In genomic region chr9:121599186-121599871, GRCh38 we compare ENCODE assay signal across 8 cellular contexts. TPM values are rescaled to one million over a fixed set of nuclear protein-coding genes. Genes with fewer than 3 reads are reported as not detected.
DNase-seq lines count a peak whose midpoint lies in the region; ATAC-seq and TF ChIP-seq lines count a peak whose summit lies in the region.

No MANE protein-coding gene starts in this region.

- H3K27me3 Mint-ChIP-seq in endothelial cell (ENCODE audit: unreplicated experiment) (peaks cover 8% of the 10 kb centered on the region), mesothelial cell of epicardium (ENCODE audit: low read depth) (peaks cover 8% of the 10 kb centered on the region)

- TF ChIP-seq CTCF in AG10803 (conservative IDR thresholded peaks at IDR 0.05; ENCODE audit: low read length) (no peak), endothelial cell (IDR thresholded peaks at IDR 0.05; ENCODE audit: unreplicated experiment) (no peak), mesothelial cell of epicardium (IDR thresholded peaks at IDR 0.05; ENCODE audit: unreplicated experiment) (no peak)

- H3K4me3 Mint-ChIP-seq in endothelial cell (ENCODE audit: unreplicated experiment) (peak overlapping the region; percentile 77), mesothelial cell of epicardium (peak overlapping the region; percentile 78)

- H3K4me1 Mint-ChIP-seq in endothelial cell (ENCODE audit: unreplicated experiment): peaks cover 9% of the 10 kb centered on the region
- H3K4me1 Mint-ChIP-seq in mesothelial cell of epicardium: peaks cover 18% of the 10 kb centered on the region

- no peaks in the 10 kb centered on the region for H3K36me3 Mint-ChIP-seq in endothelial cell (ENCODE audit: low read depth, unreplicated experiment)
- H3K36me3 Mint-ChIP-seq in mesothelial cell of epicardium: peaks cover 7% of the 10 kb centered on the region

- no peak for ATAC-seq in GM18511 (IDR thresholded peaks at IDR 0.05; ENCODE audit: unreplicated experiment)

- no peak overlapping the region for H3K27ac Mint-ChIP-seq in endothelial cell (ENCODE audit: unreplicated experiment)
- peak overlapping the region; percentile 91 for H3K27ac Mint-ChIP-seq in mesothelial cell of epicardium

- peak overlapping the region; percentile 54 for H3K4me3 ChIP-seq in AG10803 (ENCODE audit: low read length)

- no peak for DNase-seq in AG10803 (ENCODE audit: low read depth)
- peak; percentile 67 for DNase-seq in LoVo (ENCODE audit: low spot score)
- peak; percentile 60 for DNase-seq in endothelial cell (ENCODE audit: low spot score)
- DNase-seq in mesothelial cell of epicardium (ENCODE audit: low spot score in 2 of 2, unreplicated experiment in 2 of 2): peak; percentile 47 to 67
- DNase-seq in germinal center (ENCODE audit: low spot score): no peak
- DNase-seq in NCI-H1048 (lab: John Stamatoyannopoulos, UW): no peak
- DNase-seq in MV-4-11 (lab: John Stamatoyannopoulos, UW): no peak

- H3K9me3 Mint-ChIP-seq in endothelial cell (ENCODE audit: unreplicated experiment) (no peaks in the 10 kb centered on the region), mesothelial cell of epicardium (peaks cover 9% of the 10 kb centered on the region)

RNA-seq across cellular contexts. Expression of gene DAB2IP, which starts 52.1 kb away (rescaled TPM):
- 104 TPM for total RNA-seq in endothelial cell (ENCODE audit: unreplicated experiment)
- 71.1 to 76.5 TPM (median 75.7 TPM) in 3 replicates for total RNA-seq in mesothelial cell of epicardium

Comparison
In these comparisons a context has a peak if more than half of its experiments do, and no peak if none do; other contexts are left out.
1. DNase-seq: peak in LoVo (single experiment), endothelial cell (single experiment) and mesothelial cell of epicardium (2 of 2); none in AG10803 (single experiment), germinal center (single experiment), NCI-H1048 (single experiment) and MV-4-11 (single experiment).